In genomic region chr12:107064243-107064642, GRCh38 we compare ENCODE assay signal across 36 cellular contexts.
"Had no signal": no experiment of that assay in that cellular context is flagged by ENCODE, and none has a peak within 500 bp of the region (broad histone marks: within the 10 kb centered on the region; RNA-seq: fewer than 3 reads in every experiment).

No MANE protein-coding gene starts in this region.

- H3K4me3 ChIP-seq: adrenal gland, body of pancreas, breast epithelium had no signal

- H3K9me3 ChIP-seq: adrenal gland, body of pancreas had no signal

- ATAC-seq: activated CD8-positive, alpha-beta T cell treated with anti-CD3 and anti-CD28 coated beads for 36 hours; activated naive CD4-positive, alpha-beta T cell treated with anti-CD3 and anti-CD28 coated beads, Interleukin-2, amount 50 U/mL, for 72 hours; activated T-helper 17 cell treated with anti-CD3 and anti-CD28 coated beads, Interleukin-2, amount 50 U/mL, for 72 hours; body of pancreas had no signal

- DNase-seq: activated B cell treated with CpG ODN at 0.5 μM for 24 hours; activated CD4-positive, alpha-beta memory T cell treated with anti-CD3 and anti-CD28 coated beads for 36 hours; activated CD4-positive, alpha-beta T cell treated with anti-CD3 and anti-CD28 coated beads for 4 hours; activated CD4-positive, alpha-beta T cell treated with anti-CD3 and anti-CD28 coated beads, Interleukin-2, amount 10 ng/mL, durations not matched to agents 24 days and 14 days; activated CD4-positive, alpha-beta T cell treated with anti-CD3 and anti-CD28 coated beads, Interleukin-2, amount 50 U/mL, for 1 hour; activated CD4-positive, alpha-beta T cell treated with anti-CD3 and anti-CD28 coated beads, Interleukin-2, amount 50 U/mL, for 4 hours; activated CD4-positive, CD25-positive, alpha-beta regulatory T cell treated with anti-CD3 and anti-CD28 coated beads, Interleukin-2, amount 50 U/mL, for 72 hours; activated CD8-positive, alpha-beta memory T cell treated with anti-CD3 and anti-CD28 coated beads, Interleukin-2, amount 50 U/mL, for 4 hours; activated CD8-positive, alpha-beta T cell treated with anti-CD3 and anti-CD28 coated beads for 36 hours; activated effector memory CD4-positive, alpha-beta T cell treated with anti-CD3 and anti-CD28 coated beads, Interleukin-2, amount 50 U/mL, for 16 hours; activated gamma-delta T cell treated with Interleukin-2 at 50 U/mL for 16 hours; activated naive CD4-positive, alpha-beta T cell; activated naive CD4-positive, alpha-beta T cell treated with anti-CD3 and anti-CD28 coated beads for 36 hours; activated naive CD4-positive, alpha-beta T cell treated with anti-CD3 and anti-CD28 coated beads, Interleukin-2, amount 50 U/mL, for 16 hours; activated naive CD8-positive, alpha-beta T cell treated with anti-CD3 and anti-CD28 coated beads for 36 hours; activated T-cell treated with anti-CD3 and anti-CD28 coated beads for 4 hours; activated T-cell treated with anti-CD3 and anti-CD28 coated beads, Interleukin-2, amount 50 U/mL, for 1 hour; activated T-cell treated with anti-CD3 and anti-CD28 coated beads, Interleukin-2, amount 50 U/mL, for 48 hours; adrenal gland; amniotic stem cell; aorta; body of pancreas; brain microvascular endothelial cell; central memory CD4-positive, alpha-beta T cell; T-helper 1 cell; T-helper 2 cell; T-helper 9 cell had no signal

- H3K36me3 ChIP-seq: adrenal gland, brain microvascular endothelial cell, breast epithelium had no signal

- H3K27me3 Mint-ChIP-seq: activated CD4-positive, alpha-beta memory T cell treated with anti-CD3 and anti-CD28 coated beads for 36 hours; activated CD4-positive, alpha-beta T cell treated with anti-CD3 and anti-CD28 coated beads, Interleukin-2, amount 10 ng/mL, durations not matched to agents 24 days and 14 days; activated CD8-positive, alpha-beta T cell treated with anti-CD3 and anti-CD28 coated beads for 36 hours; activated naive CD8-positive, alpha-beta T cell treated with anti-CD3 and anti-CD28 coated beads for 36 hours; activated T-helper 17 cell treated with anti-CD3 and anti-CD28 coated beads, Interleukin-2, amount 50 U/mL, for 72 hours had no signal

- H3K9me3 Mint-ChIP-seq: activated CD4-positive, alpha-beta T cell treated with anti-CD3 and anti-CD28 coated beads, Interleukin-2, amount 10 ng/mL, durations not matched to agents 24 days and 14 days; activated T-helper 1 cell treated with anti-CD3 and anti-CD28 coated beads, Interleukin-12 subunit alpha, Interleukin-12 subunit beta, Interleukin-2, Interleukin-4 antibody, amounts not matched to agents 30 ng/mL and 10 ng/mL and 1 ng/mL, durations not matched to agents 14 hours and 24 hours and 36 hours; T-helper 1 cell treated with Interleukin-12 subunit alpha and Interleukin-12 subunit beta and Interleukin-4 antibody, amounts not matched to agents 30 μg/mL and 1 μg/mL, for 36 hours; T-helper 2 cell treated with Interferon-gamma antibody and Interleukin-4, amounts not matched to agents 5 μg/mL and 100 μg/mL, for 36 hours had no signal

- H3K27ac Mint-ChIP-seq: activated B cell treated with CpG ODN at 0.5 μM for 24 hours; activated CD4-positive, alpha-beta memory T cell treated with anti-CD3 and anti-CD28 coated beads for 36 hours; activated CD8-positive, alpha-beta T cell treated with anti-CD3 and anti-CD28 coated beads for 36 hours; activated naive CD4-positive, alpha-beta T cell treated with anti-CD3 and anti-CD28 coated beads for 36 hours; activated naive CD4-positive, alpha-beta T cell treated with anti-CD3 and anti-CD28 coated beads, Interleukin-2, amount 50 U/mL, for 72 hours; activated naive CD8-positive, alpha-beta T cell treated with anti-CD3 and anti-CD28 coated beads for 36 hours; activated T-helper 1 cell treated with anti-CD3 and anti-CD28 coated beads, Interleukin-12 subunit alpha, Interleukin-12 subunit beta, Interleukin-2, Interleukin-4 antibody, amounts not matched to agents 30 ng/mL and 10 ng/mL and 1 ng/mL, durations not matched to agents 14 hours and 24 hours and 36 hours; activated T-helper 17 cell treated with anti-CD3 and anti-CD28 coated beads, Interleukin-2, amount 50 U/mL, for 72 hours; T-helper 1 cell treated with Interleukin-12 subunit alpha and Interleukin-12 subunit beta and Interleukin-4 antibody, amounts not matched to agents 30 μg/mL and 1 μg/mL, for 36 hours; T-helper 2 cell treated with Interferon-gamma antibody and Interleukin-4, amounts not matched to agents 5 μg/mL and 100 μg/mL, for 36 hours had no signal

- H3K4me1 ChIP-seq: adrenal gland, body of pancreas, breast epithelium had no signal

- H3K4me1 Mint-ChIP-seq: activated T-helper 17 cell treated with anti-CD3 and anti-CD28 coated beads, Interleukin-2, amount 50 U/mL, for 72 hours had no signal

- FAIRE-seq: astrocyte, TTC549 had no signal

- H3K4me3 Mint-ChIP-seq: activated B cell treated with CpG ODN at 0.5 μM for 24 hours; activated CD4-positive, alpha-beta memory T cell treated with anti-CD3 and anti-CD28 coated beads for 36 hours; activated CD4-positive, alpha-beta T cell treated with anti-CD3 and anti-CD28 coated beads, Interleukin-2, amount 10 ng/mL, durations not matched to agents 24 days and 14 days; activated CD8-positive, alpha-beta T cell treated with anti-CD3 and anti-CD28 coated beads for 36 hours; activated naive CD4-positive, alpha-beta T cell treated with anti-CD3 and anti-CD28 coated beads for 36 hours; activated naive CD8-positive, alpha-beta T cell treated with anti-CD3 and anti-CD28 coated beads for 36 hours; activated T-helper 1 cell treated with anti-CD3 and anti-CD28 coated beads, Interleukin-12 subunit alpha, Interleukin-12 subunit beta, Interleukin-2, Interleukin-4 antibody, amounts not matched to agents 30 ng/mL and 10 ng/mL and 1 ng/mL, durations not matched to agents 14 hours and 24 hours and 36 hours; activated T-helper 17 cell treated with anti-CD3 and anti-CD28 coated beads, Interleukin-2, amount 50 U/mL, for 72 hours; T-helper 1 cell treated with Interleukin-12 subunit alpha and Interleukin-12 subunit beta and Interleukin-4 antibody, amounts not matched to agents 30 μg/mL and 1 μg/mL, for 36 hours; T-helper 2 cell treated with Interferon-gamma antibody and Interleukin-4, amounts not matched to agents 5 μg/mL and 100 μg/mL, for 36 hours had no signal

- H3K27ac ChIP-seq: adrenal gland, body of pancreas, brain microvascular endothelial cell, breast epithelium, VCaP had no signal

- H3K27me3 ChIP-seq: adrenal gland, body of pancreas, brain microvascular endothelial cell, breast epithelium had no signal
